ENCODE assay signal across 10 cellular contexts in the genomic region with DNA sequence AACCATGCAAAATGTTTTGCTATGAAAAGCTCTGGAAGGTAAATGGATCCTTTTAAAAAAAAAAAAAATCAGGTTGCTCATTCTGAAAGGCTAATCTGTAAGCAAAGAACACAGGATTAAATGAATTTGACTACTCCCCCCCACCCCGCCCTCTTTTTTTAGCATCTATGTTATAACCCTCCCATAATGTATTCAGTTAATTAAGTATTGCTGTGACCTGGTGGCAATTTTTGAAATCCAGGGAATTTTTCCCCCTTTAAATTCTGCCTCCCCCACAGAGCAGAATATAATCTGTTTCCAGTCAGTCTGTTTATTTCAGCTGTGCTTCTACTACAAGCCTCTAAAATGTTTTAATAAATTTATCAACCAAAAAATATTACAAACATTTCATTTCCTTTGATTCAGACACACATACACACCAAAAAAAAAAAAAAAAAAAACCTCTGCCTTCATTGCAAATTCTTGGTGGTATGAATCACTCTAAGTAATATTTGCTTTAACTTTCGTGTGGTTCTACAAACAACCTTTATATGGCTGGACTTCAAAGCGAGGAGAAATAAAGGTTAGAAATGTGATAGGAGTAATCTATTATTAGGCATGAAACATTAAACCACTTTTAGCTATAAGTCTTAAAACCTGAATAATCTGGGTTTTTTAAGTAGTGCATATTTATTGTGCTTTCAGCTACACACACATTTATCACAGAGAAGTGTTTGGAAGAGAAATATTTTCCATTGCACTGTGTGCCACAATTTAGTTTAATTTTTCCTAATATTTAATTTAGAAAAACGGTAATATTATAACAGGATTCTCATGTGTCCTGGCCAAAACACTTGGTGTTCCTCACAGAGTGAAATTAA.
DNase-seq lines count a peak whose midpoint lies in the region; ATAC-seq and TF ChIP-seq lines count a peak whose summit lies in the region.
"Had no signal": no experiment of that assay in that cellular context is flagged by ENCODE, and none has a peak within 500 bp of the region (broad histone marks: within the 10 kb centered on the region; RNA-seq: fewer than 3 reads in every experiment).

No MANE protein-coding gene starts in this region.

- peak; percentile 23 for ATAC-seq in omental fat pad (ENCODE audit: low FRiP score)
- no peak for ATAC-seq in GM18873 (IDR thresholded peaks at IDR 0.05; ENCODE audit: low FRiP score, unreplicated experiment)
- ATAC-seq in HG02981 (IDR thresholded peaks at IDR 0.05; ENCODE audit: unreplicated experiment) = no peak

- TF ChIP-seq CTCF in omental fat pad (IDR thresholded peaks at IDR 0.05) = no peak
- no peak for TF ChIP-seq CTCF in nephron progenitor cell (IDR thresholded peaks at IDR 0.05)

- no peaks in the 10 kb centered on the region for H3K36me3 Mint-ChIP-seq in nephron progenitor cell (ENCODE audit: low read depth)
- H3K36me3 Mint-ChIP-seq: activated naive CD4-positive, alpha-beta T cell treated with anti-CD3 and anti-CD28 coated beads, Interleukin-2, amount 50 U/mL, for 24 hours; naive B cell had no signal

- peak; percentile 62 for DNase-seq in COLO829 (ENCODE audit: low spot score)
- peak; percentile 78 for DNase-seq in NCI-H1048 (lab: John Stamatoyannopoulos, UW)
- peak; percentile 60 for DNase-seq in dermis blood vessel endothelial cell
- DNase-seq in omental fat pad (ENCODE audit: low spot score) = no peak
- DNase-seq in RPMI8226 = no peak
- DNase-seq in nephron progenitor cell = no peak
- DNase-seq: naive B cell had no signal

- no peak overlapping the region for H3K27ac Mint-ChIP-seq in nephron progenitor cell
- H3K27ac Mint-ChIP-seq: activated naive CD4-positive, alpha-beta T cell treated with anti-CD3 and anti-CD28 coated beads, Interleukin-2, amount 50 U/mL, for 24 hours; naive B cell had no signal

- peaks cover 34% of the 10 kb centered on the region for H3K4me1 Mint-ChIP-seq in nephron progenitor cell

- H3K4me3 Mint-ChIP-seq in nephron progenitor cell = no peak overlapping the region
- H3K4me3 Mint-ChIP-seq: activated naive CD4-positive, alpha-beta T cell treated with anti-CD3 and anti-CD28 coated beads, Interleukin-2, amount 50 U/mL, for 24 hours; naive B cell had no signal

- no peaks in the 10 kb centered on the region for H3K27me3 Mint-ChIP-seq in nephron progenitor cell (ENCODE audit: low read depth, poor library complexity)
- H3K27me3 Mint-ChIP-seq: naive B cell had no signal

- peaks cover under 1% of the 10 kb centered on the region for H3K9me3 Mint-ChIP-seq in nephron progenitor cell
- H3K9me3 Mint-ChIP-seq: activated naive CD4-positive, alpha-beta T cell treated with anti-CD3 and anti-CD28 coated beads, Interleukin-2, amount 50 U/mL, for 24 hours had no signal

Comparison
In these comparisons a context has a peak if more than half of its experiments do, and no peak if none do; other contexts are left out.
1. DNase-seq: peak in COLO829 (single experiment), NCI-H1048 (single experiment) and dermis blood vessel endothelial cell (single experiment); none in omental fat pad (single experiment), RPMI8226 (single experiment) and nephron progenitor cell (single experiment).